Comparison of ENCODE assay signal across 20 cellular contexts in the genomic region with DNA sequence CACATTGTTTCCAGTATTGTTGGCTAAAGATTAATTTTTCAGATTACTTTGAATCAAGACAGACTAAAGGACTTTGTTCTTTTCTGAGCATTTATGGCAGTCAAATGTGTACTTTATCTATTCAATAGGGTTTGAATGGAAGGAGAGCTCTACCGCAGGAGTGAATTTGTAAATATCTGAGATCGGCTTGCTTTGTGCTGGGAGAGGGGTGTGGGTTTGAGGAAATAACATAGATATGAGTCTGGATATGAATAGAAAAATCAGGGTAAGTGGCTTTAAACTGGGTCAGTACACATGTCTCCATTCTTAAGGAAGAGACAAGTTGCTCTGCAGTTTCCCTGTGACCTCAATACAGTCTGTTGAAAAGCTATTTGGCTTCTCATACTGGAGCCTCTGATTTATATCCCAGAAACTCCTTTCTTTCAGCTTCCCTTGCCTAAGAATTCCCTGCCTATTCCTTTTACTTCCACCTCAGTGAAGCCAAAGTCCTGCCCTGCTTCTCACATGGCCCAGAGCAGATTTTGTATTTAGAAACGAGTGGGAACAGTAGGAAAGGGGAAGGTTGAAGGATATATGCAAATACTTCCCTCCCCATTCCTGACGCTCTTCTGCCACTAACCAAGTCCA.
DNase-seq lines count a peak whose midpoint lies in the region; ATAC-seq and TF ChIP-seq lines count a peak whose summit lies in the region.
"Had no signal": no experiment of that assay in that cellular context is flagged by ENCODE, and none has a peak within 500 bp of the region (broad histone marks: within the 10 kb centered on the region; RNA-seq: fewer than 3 reads in every experiment).

No MANE protein-coding gene starts in this region.

- POLR2A ChIA-PET in WTC11 (lab: Charles Lee), result interaction anchor here (1.1 kb wide), 1 partner anchor 17 kb away, joined by 4 read pairs; no protein-coding TSS in a partner anchor

- no peak for ATAC-seq in WTC11
- ATAC-seq in GM19467 (IDR thresholded peaks at IDR 0.05; ENCODE audit: unreplicated experiment), result no peak
- ATAC-seq in HG03097 (IDR thresholded peaks at IDR 0.05; ENCODE audit: low FRiP score, unreplicated experiment), result no peak
- ATAC-seq: right lobe of liver; stimulated activated naive CD8-positive, alpha-beta T cell treated with anti-CD3 and anti-CD28 coated beads, Interleukin-15, Interleukin-2, amounts not matched to agents 100 U/mL and 50 U/mL, for 24 hours had no signal

- H3K27me3 Mint-ChIP-seq in WTC11 (ENCODE audit: low read depth) (no peaks in the 10 kb centered on the region), neural progenitor cell (ENCODE audit: insufficient read depth, low read depth) (no peaks in the 10 kb centered on the region), type B pancreatic cell (no peaks in the 10 kb centered on the region)
- H3K27me3 Mint-ChIP-seq: activated B cell treated with CpG ODN at 0.5 μM for 24 hours; activated naive CD8-positive, alpha-beta T cell treated with anti-CD3 and anti-CD28 coated beads, Interleukin-2, amount 10 ng/mL, durations not matched to agents 7 days and 5 days had no signal

- peaks cover 33% of the 10 kb centered on the region for H3K4me1 ChIP-seq in neural progenitor cell

- CTCF ChIA-PET in WTC11 (lab: Charles Lee), result no interaction called here

- no peaks in the 10 kb centered on the region for H3K9me3 ChIP-seq in neural progenitor cell (ENCODE audit: low read depth)
- H3K9me3 ChIP-seq: esophagus muscularis mucosa, right lobe of liver, SJCRH30 had no signal

- H3F3A ChIP-seq in neural progenitor cell (ENCODE audit: low read depth), result peaks cover 14% of the 10 kb centered on the region

- peaks cover 2% of the 10 kb centered on the region for H3K9me3 Mint-ChIP-seq in WTC11
- H3K9me3 Mint-ChIP-seq in neural progenitor cell, result no peaks in the 10 kb centered on the region
- no peaks in the 10 kb centered on the region for H3K9me3 Mint-ChIP-seq in type B pancreatic cell
- H3K9me3 Mint-ChIP-seq: activated B cell treated with CpG ODN at 0.5 μM for 24 hours had no signal

- H3K27ac ChIP-seq in neural progenitor cell, result peak overlapping the region; percentile 73
- H3K27ac ChIP-seq: esophagus muscularis mucosa, right lobe of liver, SJCRH30 had no signal

- H3K27ac Mint-ChIP-seq in WTC11 (peak overlapping the region; percentile 73), neural progenitor cell (peak overlapping the region; percentile 29), type B pancreatic cell (peak overlapping the region; percentile 40)
- H3K27ac Mint-ChIP-seq: activated B cell treated with CpG ODN at 0.5 μM for 24 hours; activated naive CD8-positive, alpha-beta T cell treated with anti-CD3 and anti-CD28 coated beads, Interleukin-2, amount 10 ng/mL, durations not matched to agents 7 days and 5 days had no signal

- H3K36me3 Mint-ChIP-seq in WTC11 (peaks cover 2% of the 10 kb centered on the region; the same call in 1 of the 2 replicates), neural progenitor cell (no peaks in the 10 kb centered on the region), type B pancreatic cell (no peaks in the 10 kb centered on the region)
- H3K36me3 Mint-ChIP-seq: activated naive CD8-positive, alpha-beta T cell treated with anti-CD3 and anti-CD28 coated beads, Interleukin-2, amount 10 ng/mL, durations not matched to agents 7 days and 5 days had no signal

- DNase-seq in WTC11 (ENCODE audit: low spot score), result no peak
- DNase-seq in inferior parietal cortex (ENCODE audit: extremely low spot score), result peak; percentile 6
- peak; percentile 64 for DNase-seq in neural progenitor cell (ENCODE audit: low spot score)
- DNase-seq in type B pancreatic cell (ENCODE audit: extremely low spot score, unreplicated experiment), result no peak
- no peak for DNase-seq in kidney tubule cell (ENCODE audit: low spot score)
- DNase-seq: activated B cell treated with CpG ODN at 0.5 μM for 24 hours; activated naive CD8-positive, alpha-beta T cell treated with anti-CD3 and anti-CD28 coated beads, Interleukin-2, amount 10 ng/mL, durations not matched to agents 7 days and 5 days; effector CD4-positive, alpha-beta T cell; H7; IMR-90; NCI-H1930; NCI-H510A; right lobe of liver; SJCRH30; stimulated activated naive CD8-positive, alpha-beta T cell treated with anti-CD3 and anti-CD28 coated beads, Interleukin-15, Interleukin-2, amounts not matched to agents 100 U/mL and 50 U/mL, for 24 hours; T-helper 2 cell had no signal

- H3K4me2 ChIP-seq in neural progenitor cell, result peak overlapping the region; percentile 63

- H3K4me3 ChIP-seq in neural progenitor cell, result no peak overlapping the region
- H3K4me3 ChIP-seq: esophagus muscularis mucosa, lung, right lobe of liver, SJCRH30 had no signal

- peaks cover 51% of the 10 kb centered on the region for H3K4me1 Mint-ChIP-seq in WTC11
- peaks cover 21% of the 10 kb centered on the region for H3K4me1 Mint-ChIP-seq in neural progenitor cell
- H3K4me1 Mint-ChIP-seq in type B pancreatic cell (ENCODE audit: unreplicated experiment), result peaks cover 8% of the 10 kb centered on the region

- no peaks in the 10 kb centered on the region for H4K20me1 ChIP-seq in neural progenitor cell (ENCODE audit: low read depth)

- no peaks in the 10 kb centered on the region for H3K79me2 ChIP-seq in neural progenitor cell (ENCODE audit: low read depth)

- TF ChIP-seq CTCF in WTC11 (IDR thresholded peaks at IDR 0.05) (no peak), neural progenitor cell (IDR thresholded peaks at IDR 0.05) (no peak), type B pancreatic cell (conservative IDR thresholded peaks at IDR 0.05) (no peak)

- H3K27me3 ChIP-seq in neural progenitor cell, result no peaks in the 10 kb centered on the region
- H3K27me3 ChIP-seq: esophagus muscularis mucosa, right lobe of liver, SJCRH30 had no signal

- H2AFZ ChIP-seq in neural progenitor cell (replicated peaks), result peak overlapping the region; percentile 71

- no peaks in the 10 kb centered on the region for H3K36me3 ChIP-seq in neural progenitor cell
- H3K36me3 ChIP-seq: esophagus muscularis mucosa, right lobe of liver, SJCRH30 had no signal

- no peak overlapping the region for H3K9ac ChIP-seq in neural progenitor cell

- H3K4me3 Mint-ChIP-seq in WTC11 (no peak overlapping the region), neural progenitor cell (no peak overlapping the region), type B pancreatic cell (no peak overlapping the region)
- H3K4me3 Mint-ChIP-seq: activated B cell treated with CpG ODN at 0.5 μM for 24 hours; activated naive CD8-positive, alpha-beta T cell treated with anti-CD3 and anti-CD28 coated beads, Interleukin-2, amount 10 ng/mL, durations not matched to agents 7 days and 5 days had no signal

TF ChIP-seq in WTC11, 78 proteins besides CTCF, POLR2A, EP300 and RAD21 (continues in another document):
- TF ChIP-seq, protein P1, sequence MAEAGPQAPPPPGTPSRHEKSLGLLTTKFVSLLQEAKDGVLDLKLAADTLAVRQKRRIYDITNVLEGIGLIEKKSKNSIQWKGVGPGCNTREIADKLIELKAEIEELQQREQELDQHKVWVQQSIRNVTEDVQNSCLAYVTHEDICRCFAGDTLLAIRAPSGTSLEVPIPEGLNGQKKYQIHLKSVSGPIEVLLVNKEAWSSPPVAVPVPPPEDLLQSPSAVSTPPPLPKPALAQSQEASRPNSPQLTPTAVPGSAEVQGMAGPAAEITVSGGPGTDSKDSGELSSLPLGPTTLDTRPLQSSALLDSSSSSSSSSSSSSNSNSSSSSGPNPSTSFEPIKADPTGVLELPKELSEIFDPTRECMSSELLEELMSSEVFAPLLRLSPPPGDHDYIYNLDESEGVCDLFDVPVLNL (CRISPR knock-in tag; IDR thresholded peaks at IDR 0.05; ENCODE audit: borderline replicate concordance, low read depth), result no peak
- TF ChIP-seq, protein P2, sequence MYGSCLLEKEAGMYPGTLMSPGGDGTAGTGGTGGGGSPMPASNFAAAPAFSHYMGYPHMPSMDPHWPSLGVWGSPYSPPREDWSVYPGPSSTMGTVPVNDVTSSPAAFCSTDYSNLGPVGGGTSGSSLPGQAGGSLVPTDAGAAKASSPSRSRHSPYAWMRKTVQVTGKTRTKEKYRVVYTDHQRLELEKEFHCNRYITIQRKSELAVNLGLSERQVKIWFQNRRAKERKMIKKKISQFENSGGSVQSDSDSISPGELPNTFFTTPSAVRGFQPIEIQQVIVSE (CRISPR knock-in tag; IDR thresholded peaks at IDR 0.05; ENCODE audit: borderline replicate concordance), result no peak
- no peak for TF ChIP-seq ZMAT4 (CRISPR knock-in tag; IDR thresholded peaks at IDR 0.05)
- TF ChIP-seq ATF1 (CRISPR knock-in tag; IDR thresholded peaks at IDR 0.05), result no peak
- TF ChIP-seq ZNF423 (CRISPR knock-in tag; IDR thresholded peaks at IDR 0.05), result no peak
- TF ChIP-seq STAT6 (CRISPR knock-in tag; conservative IDR thresholded peaks at IDR 0.05; ENCODE audit: low read depth), result no peak
- no peak for TF ChIP-seq TEAD4 (CRISPR knock-in tag; IDR thresholded peaks at IDR 0.05)

Comparison
In these comparisons a context has a peak if more than half of its experiments do, and no peak if none do; other contexts are left out.
1. DNase-seq: peak in inferior parietal cortex (single experiment) and neural progenitor cell (single experiment); none in WTC11 (single experiment), type B pancreatic cell (single experiment) and kidney tubule cell (single experiment).
2. Peak in every context shown above with its lines, with median percentiles within 50 percentile points of each other: H3K27ac Mint-ChIP-seq.